ENCODE assay signal across 8 cellular contexts in genomic region chr22:40534379-40535188, GRCh38.
DNase-seq lines count a peak whose midpoint lies in the region; ATAC-seq, FAIRE-seq and TF ChIP-seq lines count a peak whose summit lies in the region.

No MANE protein-coding gene starts in this region.

- H3K27ac ChIP-seq in right lobe of liver (no peak overlapping the region), HepG2 (ENCODE audit: extremely low read length, insufficient read depth, low read length) (no peak overlapping the region)

- FAIRE-seq in HepG2 (lab: Jason Lieb, UNC): no peak

- no peak overlapping the region for H2AFZ ChIP-seq in HepG2 (ENCODE audit: low read length)

- peaks cover 5% of the 10 kb centered on the region for H3K36me3 Mint-ChIP-seq in progenitor cell of endocrine pancreas (ENCODE audit: insufficient read depth)

- 59% methylated on average over 6 of the region's 6 CpGs for WGBS in right lobe of liver (ENCODE audit: insufficient coverage, low coverage, low lambda C conversion rate, missing lambda C conversion rate)
- WGBS in HepG2 (ENCODE audit: low lambda C conversion rate): 64% methylated on average over 6 of the region's 6 CpGs

- H3K36me3 ChIP-seq in right lobe of liver (no peaks in the 10 kb centered on the region), HepG2 (replicated peaks in 1 of 2; ENCODE audit: control insufficient read depth in 1 of 2, insufficient read depth in 2 of 2, low read length in 2 of 2) (no peaks in the 10 kb centered on the region)

- POLR2A ChIA-PET in HepG2 (lab: Yijun Ruan, JAX): no interaction called here

- DNase-seq in right lobe of liver (no peak), HepG2 (ENCODE audit: low spot score) (no peak), SKM-1 (lab: John Stamatoyannopoulos, UW; ENCODE audit: unreplicated experiment) (peak; percentile 41), fibroblast of gingiva (ENCODE audit: low read depth) (peak; percentile 29), progenitor cell of endocrine pancreas (ENCODE audit: low spot score, unreplicated experiment) (no peak), NCI-H526 treated with DMSO at 0.1 percent for 48 hours (lab: John Stamatoyannopoulos, UW) (no peak), activated gamma-delta T cell treated with Interleukin-2 at 50 U/mL for 16 hours (no peak), DMS153 treated with DMSO at 0.1 percent for 48 hours (lab: John Stamatoyannopoulos, UW; ENCODE audit: unreplicated experiment) (no peak)

- H3K4me1 ChIP-seq in right lobe of liver (peaks cover 0 to 4% (median 0%) of the 10 kb centered on the region in 4 donors), HepG2 (ENCODE audit: insufficient read depth, low read length) (peaks cover 30% of the 10 kb centered on the region)

- no peak for TF ChIP-seq EP300 in HepG2 (IDR thresholded peaks at IDR 0.05; ENCODE audit: low read depth in 2 of 2, low read length in 2 of 2)
- TF ChIP-seq EP300 in HepG2 (CRISPR knock-in tag; IDR thresholded peaks at IDR 0.05; ENCODE audit: borderline replicate concordance): no peak

- H3K27ac Mint-ChIP-seq in progenitor cell of endocrine pancreas: peak overlapping the region; percentile 96

- H3K4me3 ChIP-seq in right lobe of liver (no peak overlapping the region), HepG2 (replicated peaks in 1 of 3; ENCODE audit: insufficient read depth in 1 of 3, low read depth in 2 of 3, low read length in 3 of 3) (no peak overlapping the region)

- peak overlapping the region; percentile 20 for H3K4me3 Mint-ChIP-seq in progenitor cell of endocrine pancreas (ENCODE audit: low read depth)

- H3K27me3 Mint-ChIP-seq in progenitor cell of endocrine pancreas: no peaks in the 10 kb centered on the region

- peaks cover 30% of the 10 kb centered on the region for H3K4me1 Mint-ChIP-seq in progenitor cell of endocrine pancreas (ENCODE audit: low read depth)

- intact Hi-C loops in right lobe of liver (cut with DNase I): no loop called here
- intact Hi-C loops in HepG2 (cut with micrococcal nuclease; ENCODE audit: unreplicated experiment): loop anchor here (5.0 kb wide), 1 partner anchor 97 kb away; no protein-coding TSS in a partner anchor

- no peak for TF ChIP-seq RAD21 in HepG2 (CRISPR knock-in tag; IDR thresholded peaks at IDR 0.05)

- no peaks in the 10 kb centered on the region for H3K9me3 Mint-ChIP-seq in progenitor cell of endocrine pancreas (ENCODE audit: low read depth)

- no peaks in the 10 kb centered on the region for H4K20me1 ChIP-seq in HepG2 (ENCODE audit: insufficient read depth, low read length)

- TF ChIP-seq POLR2A in right lobe of liver (IDR thresholded peaks at IDR 0.05): no peak
- no peak for TF ChIP-seq POLR2A in HepG2 (IDR thresholded peaks at IDR 0.05; ENCODE audit: insufficient read depth in 1 of 2, low read depth in 2 of 2, low read length in 2 of 2)

- in situ Hi-C loops in HepG2 (cut with HindIII; ENCODE audit: extremely low pct_ligation_motif_present, low pct_unique_long_range_greater_than_20kb): no loop called here

- peak in 3 of 4 donors; percentile 44 to 55 (median 45) for ATAC-seq in right lobe of liver
- no peak; the same call in 2 of the 3 replicates for ATAC-seq in HepG2

- no peak overlapping the region for H3K4me2 ChIP-seq in HepG2 (ENCODE audit: low read depth, low read length)

- no peak overlapping the region for H3K9ac ChIP-seq in HepG2 (ENCODE audit: insufficient read depth, low read depth, low read length)

- CTCF ChIA-PET in HepG2 (lab: Yijun Ruan, JAX; ENCODE audit: low intra/inter-chr PET ratio, low total read pairs): no interaction called here

- H3K27me3 ChIP-seq in right lobe of liver (no peaks in the 10 kb centered on the region), HepG2 (ENCODE audit: control insufficient read depth in 1 of 2, insufficient read depth in 2 of 2, low read length in 2 of 2) (no peaks in the 10 kb centered on the region)

- H3K79me2 ChIP-seq in HepG2 (ENCODE audit: insufficient read depth, low read length): no peaks in the 10 kb centered on the region

- BruUV-seq in HepG2 (replicated peaks; lab: Mats Ljungman, UMichigan): no TSS peak

- H3K9me3 ChIP-seq in right lobe of liver: no peaks in the 10 kb centered on the region
- no peaks in the 10 kb centered on the region for H3K9me3 ChIP-seq in HepG2 (ENCODE audit: low read length)

- no peak for TF ChIP-seq CTCF in right lobe of liver (IDR thresholded peaks at IDR 0.05)
- TF ChIP-seq CTCF in HepG2 (CRISPR knock-in tag; IDR thresholded peaks at IDR 0.05): no peak
- TF ChIP-seq CTCF in progenitor cell of endocrine pancreas (IDR thresholded peaks at IDR 0.05; ENCODE audit: unreplicated experiment): no peak

TF ChIP-seq in HepG2, 621 proteins besides CTCF, POLR2A, EP300 and RAD21:
- no peak for TF ChIP-seq TBX2 (CRISPR knock-in tag; IDR thresholded peaks at IDR 0.05; ENCODE audit: borderline replicate concordance)

Comparison
In these comparisons a context has a peak if more than half of its experiments do, and no peak if none do; other contexts are left out.
1. DNase-seq: peak in SKM-1 (single experiment) and fibroblast of gingiva (single experiment); none in right lobe of liver (0 of 3), HepG2 (single experiment), progenitor cell of endocrine pancreas (single experiment), NCI-H526 treated with DMSO at 0.1 percent for 48 hours (single experiment), activated gamma-delta T cell treated with Interleukin-2 at 50 U/mL for 16 hours (single experiment) and DMS153 treated with DMSO at 0.1 percent for 48 hours (single experiment).